In the genomic region with DNA sequence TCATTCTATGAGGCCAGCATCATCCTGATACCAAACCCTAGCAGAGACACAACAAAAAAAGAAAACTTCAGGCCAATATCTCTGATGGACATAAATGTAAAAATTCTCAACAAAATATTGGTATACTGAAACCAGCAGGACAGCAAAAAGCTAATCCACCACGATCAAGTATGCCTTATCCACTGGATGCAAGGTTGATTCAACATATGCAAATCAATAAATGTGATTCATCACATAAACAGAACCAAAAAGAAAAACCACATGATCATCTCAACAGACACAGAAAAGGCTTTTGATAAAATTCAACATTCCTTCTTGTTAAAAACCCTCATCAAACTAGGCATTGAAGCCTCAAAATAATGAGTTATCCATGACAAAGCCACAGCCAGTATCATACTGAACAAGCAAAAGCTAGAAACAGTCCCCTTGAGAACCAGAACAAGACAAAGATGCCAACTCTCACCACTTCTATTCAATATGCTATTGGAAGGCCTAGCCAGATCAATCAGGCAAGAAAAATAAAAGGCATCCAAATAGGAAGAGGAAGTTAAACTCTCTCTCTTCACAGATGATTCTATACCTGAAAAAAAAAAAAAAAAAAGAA, we compare ENCODE assay signal across 2 cellular contexts.
TF ChIP-seq lines count a peak whose summit lies in the region.

No MANE protein-coding gene starts in this region.

TF ChIP-seq in IMR-90, 13 proteins besides CTCF, POLR2A, EP300 and RAD21:
- no peak for TF ChIP-seq MAFK (IDR thresholded peaks at IDR 0.05; ENCODE audit: low read depth, low read length)
- no peak for TF ChIP-seq NFE2L2 (IDR thresholded peaks at IDR 0.05; ENCODE audit: low read depth, low read length)
- no peak for TF ChIP-seq BHLHE40 (IDR thresholded peaks at IDR 0.05; ENCODE audit: low read depth, low read length)
- TF ChIP-seq MXI1 (IDR thresholded peaks at IDR 0.05; ENCODE audit: borderline replicate concordance, low read depth, low read length): no peak
- TF ChIP-seq, protein P1, sequence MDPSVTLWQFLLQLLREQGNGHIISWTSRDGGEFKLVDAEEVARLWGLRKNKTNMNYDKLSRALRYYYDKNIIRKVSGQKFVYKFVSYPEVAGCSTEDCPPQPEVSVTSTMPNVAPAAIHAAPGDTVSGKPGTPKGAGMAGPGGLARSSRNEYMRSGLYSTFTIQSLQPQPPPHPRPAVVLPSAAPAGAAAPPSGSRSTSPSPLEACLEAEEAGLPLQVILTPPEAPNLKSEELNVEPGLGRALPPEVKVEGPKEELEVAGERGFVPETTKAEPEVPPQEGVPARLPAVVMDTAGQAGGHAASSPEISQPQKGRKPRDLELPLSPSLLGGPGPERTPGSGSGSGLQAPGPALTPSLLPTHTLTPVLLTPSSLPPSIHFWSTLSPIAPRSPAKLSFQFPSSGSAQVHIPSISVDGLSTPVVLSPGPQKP (IDR thresholded peaks at IDR 0.05; ENCODE audit: borderline replicate concordance, low read depth, low read length): no peak
- TF ChIP-seq SMC3 (IDR thresholded peaks at IDR 0.05; ENCODE audit: low read depth, low read length): no peak
- no peak for TF ChIP-seq FOS (IDR thresholded peaks at IDR 0.05; ENCODE audit: low read depth, low read length)
- no peak for TF ChIP-seq RCOR1 (IDR thresholded peaks at IDR 0.05; ENCODE audit: insufficient replicate concordance, low read length)
- TF ChIP-seq MAZ (IDR thresholded peaks at IDR 0.05; ENCODE audit: borderline replicate concordance, low read depth, low read length): no peak
- no peak for TF ChIP-seq CEBPB (IDR thresholded peaks at IDR 0.05; ENCODE audit: low read depth, low read length)
- TF ChIP-seq RFX5 (IDR thresholded peaks at IDR 0.05; ENCODE audit: low read depth, low read length): no peak

TF ChIP-seq in SK-N-SH, 30 proteins besides CTCF, POLR2A, EP300 and RAD21:
- TF ChIP-seq, protein P2, sequence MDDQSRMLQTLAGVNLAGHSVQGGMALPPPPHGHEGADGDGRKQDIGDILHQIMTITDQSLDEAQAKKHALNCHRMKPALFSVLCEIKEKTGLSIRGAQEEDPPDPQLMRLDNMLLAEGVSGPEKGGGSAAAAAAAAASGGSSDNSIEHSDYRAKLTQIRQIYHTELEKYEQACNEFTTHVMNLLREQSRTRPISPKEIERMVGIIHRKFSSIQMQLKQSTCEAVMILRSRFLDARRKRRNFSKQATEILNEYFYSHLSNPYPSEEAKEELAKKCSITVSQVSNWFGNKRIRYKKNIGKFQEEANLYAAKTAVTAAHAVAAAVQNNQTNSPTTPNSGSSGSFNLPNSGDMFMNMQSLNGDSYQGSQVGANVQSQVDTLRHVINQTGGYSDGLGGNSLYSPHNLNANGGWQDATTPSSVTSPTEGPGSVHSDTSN (IDR thresholded peaks at IDR 0.05): no peak
- TF ChIP-seq, protein P3, sequence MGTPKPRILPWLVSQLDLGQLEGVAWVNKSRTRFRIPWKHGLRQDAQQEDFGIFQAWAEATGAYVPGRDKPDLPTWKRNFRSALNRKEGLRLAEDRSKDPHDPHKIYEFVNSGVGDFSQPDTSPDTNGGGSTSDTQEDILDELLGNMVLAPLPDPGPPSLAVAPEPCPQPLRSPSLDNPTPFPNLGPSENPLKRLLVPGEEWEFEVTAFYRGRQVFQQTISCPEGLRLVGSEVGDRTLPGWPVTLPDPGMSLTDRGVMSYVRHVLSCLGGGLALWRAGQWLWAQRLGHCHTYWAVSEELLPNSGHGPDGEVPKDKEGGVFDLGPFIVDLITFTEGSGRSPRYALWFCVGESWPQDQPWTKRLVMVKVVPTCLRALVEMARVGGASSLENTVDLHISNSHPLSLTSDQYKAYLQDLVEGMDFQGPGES (IDR thresholded peaks at IDR 0.05; ENCODE audit: low read depth, low read length): no peak
- TF ChIP-seq RFX5 (IDR thresholded peaks at IDR 0.05; ENCODE audit: low read length) (no peak), MXI1 (IDR thresholded peaks at IDR 0.05; ENCODE audit: low read depth, low read length) (no peak), SIN3A (IDR thresholded peaks at IDR 0.05; ENCODE audit: borderline replicate concordance, low read depth, low read length) (no peak), JUND (IDR thresholded peaks at IDR 0.05) (no peak), SMC3 (IDR thresholded peaks at IDR 0.05; ENCODE audit: low read depth, low read length) (no peak), CHD2 (IDR thresholded peaks at IDR 0.05; ENCODE audit: low read length, partially characterized antibody) (no peak), ELF1 (IDR thresholded peaks at IDR 0.05) (no peak), FOXJ3 (CRISPR knock-in tag; IDR thresholded peaks at IDR 0.05) (no peak), GABPA (IDR thresholded peaks at IDR 0.05; ENCODE audit: low read depth) (no peak), NRF1 (IDR thresholded peaks at IDR 0.05; ENCODE audit: low read depth, low read length) (no peak), RXRA (IDR thresholded peaks at IDR 0.05; ENCODE audit: borderline replicate concordance, low read depth) (no peak)
- TF ChIP-seq, protein P4, sequence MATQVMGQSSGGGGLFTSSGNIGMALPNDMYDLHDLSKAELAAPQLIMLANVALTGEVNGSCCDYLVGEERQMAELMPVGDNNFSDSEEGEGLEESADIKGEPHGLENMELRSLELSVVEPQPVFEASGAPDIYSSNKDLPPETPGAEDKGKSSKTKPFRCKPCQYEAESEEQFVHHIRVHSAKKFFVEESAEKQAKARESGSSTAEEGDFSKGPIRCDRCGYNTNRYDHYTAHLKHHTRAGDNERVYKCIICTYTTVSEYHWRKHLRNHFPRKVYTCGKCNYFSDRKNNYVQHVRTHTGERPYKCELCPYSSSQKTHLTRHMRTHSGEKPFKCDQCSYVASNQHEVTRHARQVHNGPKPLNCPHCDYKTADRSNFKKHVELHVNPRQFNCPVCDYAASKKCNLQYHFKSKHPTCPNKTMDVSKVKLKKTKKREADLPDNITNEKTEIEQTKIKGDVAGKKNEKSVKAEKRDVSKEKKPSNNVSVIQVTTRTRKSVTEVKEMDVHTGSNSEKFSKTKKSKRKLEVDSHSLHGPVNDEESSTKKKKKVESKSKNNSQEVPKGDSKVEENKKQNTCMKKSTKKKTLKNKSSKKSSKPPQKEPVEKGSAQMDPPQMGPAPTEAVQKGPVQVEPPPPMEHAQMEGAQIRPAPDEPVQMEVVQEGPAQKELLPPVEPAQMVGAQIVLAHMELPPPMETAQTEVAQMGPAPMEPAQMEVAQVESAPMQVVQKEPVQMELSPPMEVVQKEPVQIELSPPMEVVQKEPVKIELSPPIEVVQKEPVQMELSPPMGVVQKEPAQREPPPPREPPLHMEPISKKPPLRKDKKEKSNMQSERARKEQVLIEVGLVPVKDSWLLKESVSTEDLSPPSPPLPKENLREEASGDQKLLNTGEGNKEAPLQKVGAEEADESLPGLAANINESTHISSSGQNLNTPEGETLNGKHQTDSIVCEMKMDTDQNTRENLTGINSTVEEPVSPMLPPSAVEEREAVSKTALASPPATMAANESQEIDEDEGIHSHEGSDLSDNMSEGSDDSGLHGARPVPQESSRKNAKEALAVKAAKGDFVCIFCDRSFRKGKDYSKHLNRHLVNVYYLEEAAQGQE (IDR thresholded peaks at IDR 0.05; ENCODE audit: low read depth, low read length): no peak
- TF ChIP-seq, protein P5, sequence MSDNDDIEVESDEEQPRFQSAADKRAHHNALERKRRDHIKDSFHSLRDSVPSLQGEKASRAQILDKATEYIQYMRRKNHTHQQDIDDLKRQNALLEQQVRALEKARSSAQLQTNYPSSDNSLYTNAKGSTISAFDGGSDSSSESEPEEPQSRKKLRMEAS (IDR thresholded peaks at IDR 0.05; ENCODE audit: low read depth): no peak
- TF ChIP-seq, protein P6, sequence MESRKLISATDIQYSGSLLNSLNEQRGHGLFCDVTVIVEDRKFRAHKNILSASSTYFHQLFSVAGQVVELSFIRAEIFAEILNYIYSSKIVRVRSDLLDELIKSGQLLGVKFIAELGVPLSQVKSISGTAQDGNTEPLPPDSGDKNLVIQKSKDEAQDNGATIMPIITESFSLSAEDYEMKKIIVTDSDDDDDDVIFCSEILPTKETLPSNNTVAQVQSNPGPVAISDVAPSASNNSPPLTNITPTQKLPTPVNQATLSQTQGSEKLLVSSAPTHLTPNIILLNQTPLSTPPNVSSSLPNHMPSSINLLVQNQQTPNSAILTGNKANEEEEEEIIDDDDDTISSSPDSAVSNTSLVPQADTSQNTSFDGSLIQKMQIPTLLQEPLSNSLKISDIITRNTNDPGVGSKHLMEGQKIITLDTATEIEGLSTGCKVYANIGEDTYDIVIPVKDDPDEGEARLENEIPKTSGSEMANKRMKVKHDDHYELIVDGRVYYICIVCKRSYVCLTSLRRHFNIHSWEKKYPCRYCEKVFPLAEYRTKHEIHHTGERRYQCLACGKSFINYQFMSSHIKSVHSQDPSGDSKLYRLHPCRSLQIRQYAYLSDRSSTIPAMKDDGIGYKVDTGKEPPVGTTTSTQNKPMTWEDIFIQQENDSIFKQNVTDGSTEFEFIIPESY (IDR thresholded peaks at IDR 0.05; ENCODE audit: borderline replicate concordance, low read depth): no peak
